Comparison of ENCODE assay signal across 13 cellular contexts in the genomic region with DNA sequence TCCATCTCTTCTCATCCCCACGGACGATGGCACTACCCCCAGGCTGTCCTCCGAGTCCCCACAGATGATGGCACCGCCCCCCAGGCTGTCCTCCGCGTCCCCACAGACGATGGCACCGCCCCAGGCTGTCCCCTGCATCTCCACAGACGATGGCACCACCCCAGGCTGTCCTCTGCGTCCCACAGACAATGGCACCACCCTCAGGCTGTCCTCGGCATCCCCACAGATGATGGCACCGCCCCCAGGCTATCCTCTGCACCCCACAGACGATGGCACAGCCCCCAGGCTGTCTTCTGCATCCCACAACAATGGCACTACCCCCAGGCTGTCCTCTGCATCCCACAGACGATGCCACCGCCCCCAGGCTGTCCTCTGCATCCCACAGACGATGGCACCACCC. TPM values are rescaled to one million over a fixed set of nuclear protein-coding genes. Genes with fewer than 3 reads are reported as not detected.
A peak's percentile ranks its signal among the peaks of the same experiment; 100 is the strongest.
DNase-seq lines count a peak whose midpoint lies in the region; TF ChIP-seq lines count a peak whose summit lies in the region.
"Had no signal": no experiment of that assay in that cellular context is flagged by ENCODE, and none has a peak within 500 bp of the region (broad histone marks: within the 10 kb centered on the region; RNA-seq: fewer than 3 reads in every experiment).

No MANE protein-coding gene starts in this region.

- H4K20me1 ChIP-seq in OCI-LY7 (ENCODE audit: insufficient read depth, low read length), result no peaks in the 10 kb centered on the region

- H3K36me3 Mint-ChIP-seq in activated CD4-positive, alpha-beta T cell treated with anti-CD3 and anti-CD28 coated beads, Interleukin-2, amount 10 ng/mL, durations not matched to agents 7 days and 5 days (ENCODE audit: low read depth), result no peaks in the 10 kb centered on the region
- H3K36me3 Mint-ChIP-seq: brain, WTC11 had no signal

- H3K4me2 ChIP-seq in OCI-LY7 (ENCODE audit: low read length) (no peak overlapping the region), neuronal stem cell (ENCODE audit: insufficient read depth, low read length, poor library complexity, severe bottlenecking) (no peak overlapping the region)

- no TSS peak for BruUV-seq in OCI-LY7 (replicated peaks; lab: Mats Ljungman, UMichigan)

- peak overlapping the region; percentile 67 for H2BK12ac ChIP-seq in neuronal stem cell (ENCODE audit: low read length)

- H3K4me3 ChIP-seq in OCI-LY7 (ENCODE audit: low read depth, low read length, poor library complexity, severe bottlenecking) (no peak overlapping the region), neuronal stem cell (ENCODE audit: low read length in 2 of 2) (no peak overlapping the region)

- TF ChIP-seq CTCF in GM13977 (IDR thresholded peaks at IDR 0.05; ENCODE audit: extremely low read depth, insufficient read depth, missing control alignments) (peak; percentile 38), OCI-LY7 (conservative IDR thresholded peaks at IDR 0.05; ENCODE audit: low read length) (peak; percentile 62)

- no peak overlapping the region for H2BK15ac ChIP-seq in neuronal stem cell (ENCODE audit: low read length)

- H3K27ac Mint-ChIP-seq in activated CD4-positive, alpha-beta T cell treated with anti-CD3 and anti-CD28 coated beads, Interleukin-2, amount 10 ng/mL, durations not matched to agents 7 days and 5 days, result no peak overlapping the region
- H3K27ac Mint-ChIP-seq: progenitor cell of endocrine pancreas, WTC11 had no signal

- POLR2A ChIA-PET in activated CD4-positive, alpha-beta T cell treated with anti-CD3 and anti-CD28 coated beads, Interleukin-2, amount 10 ng/mL, durations not matched to agents 7 days and 5 days (lab: Charles Lee), result no interaction called here
- POLR2A ChIA-PET in OCI-LY7 (lab: Charles Lee), result no interaction called here

- no peak overlapping the region for H3K4me3 Mint-ChIP-seq in activated CD4-positive, alpha-beta T cell treated with anti-CD3 and anti-CD28 coated beads, Interleukin-2, amount 10 ng/mL, durations not matched to agents 7 days and 5 days
- H3K4me3 Mint-ChIP-seq: brain, WTC11 had no signal

- no peak overlapping the region for H3K27ac ChIP-seq in OCI-LY7 (ENCODE audit: low read depth, low read length, poor library complexity, severe bottlenecking)
- no peak overlapping the region for H3K27ac ChIP-seq in neuronal stem cell (replicated peaks; ENCODE audit: low read length)

- no peak overlapping the region for H3K4ac ChIP-seq in neuronal stem cell (ENCODE audit: low read length)

- H3K23ac ChIP-seq in neuronal stem cell (ENCODE audit: low read depth, low read length, poor library complexity), result peak overlapping the region; percentile 25

- no peak overlapping the region for H3K14ac ChIP-seq in neuronal stem cell (ENCODE audit: low read length)

- no peak overlapping the region for H4K8ac ChIP-seq in neuronal stem cell (ENCODE audit: low read depth, low read length)

- H3K4me1 ChIP-seq in OCI-LY7 (ENCODE audit: insufficient read depth, low read length, poor library complexity, severe bottlenecking) (no peaks in the 10 kb centered on the region), neuronal stem cell (ENCODE audit: control insufficient read depth in 2 of 2, insufficient read depth in 1 of 2, low read depth in 1 of 2, low read length in 2 of 2) (peaks cover 0 to 9% of the 10 kb centered on the region in 2 donors)

- no peak overlapping the region for H3K9ac ChIP-seq in neuronal stem cell (ENCODE audit: low read depth, low read length, poor library complexity)

- H3K27me3 Mint-ChIP-seq in activated CD4-positive, alpha-beta T cell treated with anti-CD3 and anti-CD28 coated beads, Interleukin-2, amount 10 ng/mL, durations not matched to agents 7 days and 5 days, result peaks cover 17% of the 10 kb centered on the region

- H3K9me3 Mint-ChIP-seq in activated CD4-positive, alpha-beta T cell treated with anti-CD3 and anti-CD28 coated beads, Interleukin-2, amount 10 ng/mL, durations not matched to agents 7 days and 5 days, result no peaks in the 10 kb centered on the region
- H3K9me3 Mint-ChIP-seq: WTC11 had no signal

- no peak overlapping the region for H4K91ac ChIP-seq in neuronal stem cell (ENCODE audit: low read depth, low read length, poor library complexity)

- H3K18ac ChIP-seq in neuronal stem cell (ENCODE audit: low read length), result peak overlapping the region; percentile 5

- no peaks in the 10 kb centered on the region for H3K79me1 ChIP-seq in neuronal stem cell (ENCODE audit: low read depth, low read length)

- H2AK5ac ChIP-seq in neuronal stem cell (ENCODE audit: low read depth, low read length), result no peak overlapping the region

- no peaks in the 10 kb centered on the region for H3K36me3 ChIP-seq in OCI-LY7 (ENCODE audit: insufficient read depth, low read length)
- no peaks in the 10 kb centered on the region for H3K36me3 ChIP-seq in neuronal stem cell (replicated peaks in 1 of 2; ENCODE audit: control insufficient read depth in 2 of 2, insufficient read depth in 2 of 2, low read length in 2 of 2)

- intact Hi-C loops in OCI-LY7 (cut with micrococcal nuclease; ENCODE audit: unreplicated experiment), result loop anchor here (10.0 kb wide), 1 partner anchor 789 kb away; no protein-coding TSS in a partner anchor

- H3K4me1 Mint-ChIP-seq in activated CD4-positive, alpha-beta T cell treated with anti-CD3 and anti-CD28 coated beads, Interleukin-2, amount 10 ng/mL, durations not matched to agents 7 days and 5 days, result peaks cover 14% of the 10 kb centered on the region

- CTCF ChIA-PET in activated CD4-positive, alpha-beta T cell treated with anti-CD3 and anti-CD28 coated beads, Interleukin-2, amount 10 ng/mL, durations not matched to agents 7 days and 5 days (lab: Charles Lee), result no interaction called here
- CTCF ChIA-PET in OCI-LY7 (lab: Charles Lee; ENCODE audit: unreplicated experiment), result no interaction called here

- no peaks in the 10 kb centered on the region for H3K79me2 ChIP-seq in OCI-LY7 (ENCODE audit: insufficient read depth, low read depth, low read length)

- H3K9me3 ChIP-seq in OCI-LY7 (ENCODE audit: low read length), result no peaks in the 10 kb centered on the region
- no peaks in the 10 kb centered on the region for H3K9me3 ChIP-seq in neuronal stem cell (replicated peaks in 1 of 2; ENCODE audit: control insufficient read depth in 2 of 2, insufficient read depth in 1 of 2, low read depth in 1 of 2, low read length in 2 of 2)

- no CpG with 5 or more reads among the region's 16 CpGs for WGBS in neuronal stem cell (ENCODE audit: extremely low coverage in 2 of 2, insufficient read length in 2 of 2, insufficient replicate concordance in 1 of 2), 2 donors

- no peak overlapping the region for H2BK120ac ChIP-seq in neuronal stem cell (ENCODE audit: low read depth, low read length)

- no peak overlapping the region for H2BK5ac ChIP-seq in neuronal stem cell (ENCODE audit: low read length)

- no peaks in the 10 kb centered on the region for H3K9me2 ChIP-seq in OCI-LY7 (ENCODE audit: insufficient read depth, low read length)

- H3K27me3 ChIP-seq in neuronal stem cell (ENCODE audit: control insufficient read depth in 3 of 3, insufficient read depth in 3 of 3, low read depth in 1 of 3, low read length in 3 of 3), result no peaks in the 10 kb centered on the region

- H2AFZ ChIP-seq in OCI-LY7 (ENCODE audit: low read length), result no peak overlapping the region
- H2AFZ ChIP-seq in neuronal stem cell (ENCODE audit: low read length), result no peak overlapping the region

- in situ Hi-C loops in GM13977 (cut with MboI; ENCODE audit: low pct_unique_long_range_greater_than_20kb, low sequenced_read_pairs, unreplicated experiment), result no loop called here

- DNase-seq in activated CD4-positive, alpha-beta T cell treated with anti-CD3 and anti-CD28 coated beads for 48 hours, result peak; percentile 29
- no peak for DNase-seq in activated CD4-positive, alpha-beta T cell treated with anti-CD3 and anti-CD28 coated beads, Interleukin-2, amount 10 ng/mL, durations not matched to agents 7 days and 5 days
- DNase-seq in GM13977 (ENCODE audit: low spot score) (no peak), OCI-LY7 (ENCODE audit: low spot score) (peak; percentile 45), neuronal stem cell (ENCODE audit: low spot score) (no peak), NCI-H2081 (lab: John Stamatoyannopoulos, UW) (no peak), hepatic stellate cell (ENCODE audit: low spot score) (no peak), AG08395 (ENCODE audit: low spot score) (no peak)
- DNase-seq: foreskin melanocyte, SHP77 treated with DMSO at 0.1 percent for 48 hours had no signal

RNA-seq across cellular contexts. Expression of a gene that starts 57.4 kb away (rescaled TPM):
- 1 to 10 TPM; 7.1 to 8.9 TPM for total RNA-seq in activated CD4-positive, alpha-beta T cell treated with anti-CD3 and anti-CD28 coated beads, Interleukin-2, amount 10 ng/mL, durations not matched to agents 7 days and 5 days
- total RNA-seq in OCI-LY7 (2014; rRNA removed; shearing (Covaris generic)), result 13.1 and 16.5 TPM in 2 replicates
- 36.1 and 49.9 TPM in 2 replicates for total RNA-seq in OCI-LY7 (2022)
- 18.4 TPM for polyA plus RNA-seq in neuronal stem cell (2013, experiment 1 of 2)
- 18.9 TPM for polyA plus RNA-seq in neuronal stem cell (2013, experiment 2 of 2)

Comparison
In these comparisons a context has a peak if more than half of its experiments do, and no peak if none do; other contexts are left out.
1. DNase-seq: peak in activated CD4-positive, alpha-beta T cell treated with anti-CD3 and anti-CD28 coated beads for 48 hours (single experiment) and OCI-LY7 (single experiment); none in activated CD4-positive, alpha-beta T cell treated with anti-CD3 and anti-CD28 coated beads, Interleukin-2, amount 10 ng/mL, durations not matched to agents 7 days and 5 days (single experiment), GM13977 (single experiment), neuronal stem cell (single experiment), NCI-H2081 (0 of 2), hepatic stellate cell (single experiment) and AG08395 (single experiment).